Comparison of ENCODE assay signal across 1 cellular context in the genomic region with DNA sequence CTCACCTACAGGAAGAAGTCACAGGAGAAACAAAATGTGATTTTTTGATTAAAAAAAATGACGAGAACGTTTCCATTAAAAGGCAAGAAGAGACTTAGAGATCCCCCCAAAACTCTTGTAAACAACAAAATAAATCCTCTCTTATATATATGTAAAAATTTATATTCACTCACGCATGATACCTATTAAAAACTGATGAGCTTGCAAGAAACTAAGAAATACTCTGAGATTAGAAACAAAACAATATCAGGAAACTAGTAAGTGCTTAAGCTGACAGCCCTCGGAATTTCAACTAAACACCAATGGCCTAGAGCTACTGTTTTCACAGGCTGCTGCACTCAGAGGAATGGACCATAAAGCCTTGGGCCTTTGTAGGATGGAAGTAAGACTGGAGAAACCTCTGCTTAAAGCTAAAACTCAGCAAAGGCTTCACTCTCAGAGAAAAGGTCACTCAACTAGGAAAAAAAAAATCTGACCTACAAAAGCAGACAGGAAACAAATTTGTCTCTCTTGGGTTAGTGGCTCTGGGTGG.
TF ChIP-seq lines count a peak whose summit lies in the region.

No MANE protein-coding gene starts in this region.

TF ChIP-seq in WTC11, 78 proteins besides CTCF, POLR2A, EP300 and RAD21 (continued from another document):
- TF ChIP-seq, protein P1, sequence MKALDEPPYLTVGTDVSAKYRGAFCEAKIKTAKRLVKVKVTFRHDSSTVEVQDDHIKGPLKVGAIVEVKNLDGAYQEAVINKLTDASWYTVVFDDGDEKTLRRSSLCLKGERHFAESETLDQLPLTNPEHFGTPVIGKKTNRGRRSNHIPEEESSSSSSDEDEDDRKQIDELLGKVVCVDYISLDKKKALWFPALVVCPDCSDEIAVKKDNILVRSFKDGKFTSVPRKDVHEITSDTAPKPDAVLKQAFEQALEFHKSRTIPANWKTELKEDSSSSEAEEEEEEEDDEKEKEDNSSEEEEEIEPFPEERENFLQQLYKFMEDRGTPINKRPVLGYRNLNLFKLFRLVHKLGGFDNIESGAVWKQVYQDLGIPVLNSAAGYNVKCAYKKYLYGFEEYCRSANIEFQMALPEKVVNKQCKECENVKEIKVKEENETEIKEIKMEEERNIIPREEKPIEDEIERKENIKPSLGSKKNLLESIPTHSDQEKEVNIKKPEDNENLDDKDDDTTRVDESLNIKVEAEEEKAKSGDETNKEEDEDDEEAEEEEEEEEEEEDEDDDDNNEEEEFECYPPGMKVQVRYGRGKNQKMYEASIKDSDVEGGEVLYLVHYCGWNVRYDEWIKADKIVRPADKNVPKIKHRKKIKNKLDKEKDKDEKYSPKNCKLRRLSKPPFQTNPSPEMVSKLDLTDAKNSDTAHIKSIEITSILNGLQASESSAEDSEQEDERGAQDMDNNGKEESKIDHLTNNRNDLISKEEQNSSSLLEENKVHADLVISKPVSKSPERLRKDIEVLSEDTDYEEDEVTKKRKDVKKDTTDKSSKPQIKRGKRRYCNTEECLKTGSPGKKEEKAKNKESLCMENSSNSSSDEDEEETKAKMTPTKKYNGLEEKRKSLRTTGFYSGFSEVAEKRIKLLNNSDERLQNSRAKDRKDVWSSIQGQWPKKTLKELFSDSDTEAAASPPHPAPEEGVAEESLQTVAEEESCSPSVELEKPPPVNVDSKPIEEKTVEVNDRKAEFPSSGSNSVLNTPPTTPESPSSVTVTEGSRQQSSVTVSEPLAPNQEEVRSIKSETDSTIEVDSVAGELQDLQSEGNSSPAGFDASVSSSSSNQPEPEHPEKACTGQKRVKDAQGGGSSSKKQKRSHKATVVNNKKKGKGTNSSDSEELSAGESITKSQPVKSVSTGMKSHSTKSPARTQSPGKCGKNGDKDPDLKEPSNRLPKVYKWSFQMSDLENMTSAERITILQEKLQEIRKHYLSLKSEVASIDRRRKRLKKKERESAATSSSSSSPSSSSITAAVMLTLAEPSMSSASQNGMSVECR (CRISPR knock-in tag; IDR thresholded peaks at IDR 0.05; ENCODE audit: borderline replicate concordance): no peak
- TF ChIP-seq, protein P2, sequence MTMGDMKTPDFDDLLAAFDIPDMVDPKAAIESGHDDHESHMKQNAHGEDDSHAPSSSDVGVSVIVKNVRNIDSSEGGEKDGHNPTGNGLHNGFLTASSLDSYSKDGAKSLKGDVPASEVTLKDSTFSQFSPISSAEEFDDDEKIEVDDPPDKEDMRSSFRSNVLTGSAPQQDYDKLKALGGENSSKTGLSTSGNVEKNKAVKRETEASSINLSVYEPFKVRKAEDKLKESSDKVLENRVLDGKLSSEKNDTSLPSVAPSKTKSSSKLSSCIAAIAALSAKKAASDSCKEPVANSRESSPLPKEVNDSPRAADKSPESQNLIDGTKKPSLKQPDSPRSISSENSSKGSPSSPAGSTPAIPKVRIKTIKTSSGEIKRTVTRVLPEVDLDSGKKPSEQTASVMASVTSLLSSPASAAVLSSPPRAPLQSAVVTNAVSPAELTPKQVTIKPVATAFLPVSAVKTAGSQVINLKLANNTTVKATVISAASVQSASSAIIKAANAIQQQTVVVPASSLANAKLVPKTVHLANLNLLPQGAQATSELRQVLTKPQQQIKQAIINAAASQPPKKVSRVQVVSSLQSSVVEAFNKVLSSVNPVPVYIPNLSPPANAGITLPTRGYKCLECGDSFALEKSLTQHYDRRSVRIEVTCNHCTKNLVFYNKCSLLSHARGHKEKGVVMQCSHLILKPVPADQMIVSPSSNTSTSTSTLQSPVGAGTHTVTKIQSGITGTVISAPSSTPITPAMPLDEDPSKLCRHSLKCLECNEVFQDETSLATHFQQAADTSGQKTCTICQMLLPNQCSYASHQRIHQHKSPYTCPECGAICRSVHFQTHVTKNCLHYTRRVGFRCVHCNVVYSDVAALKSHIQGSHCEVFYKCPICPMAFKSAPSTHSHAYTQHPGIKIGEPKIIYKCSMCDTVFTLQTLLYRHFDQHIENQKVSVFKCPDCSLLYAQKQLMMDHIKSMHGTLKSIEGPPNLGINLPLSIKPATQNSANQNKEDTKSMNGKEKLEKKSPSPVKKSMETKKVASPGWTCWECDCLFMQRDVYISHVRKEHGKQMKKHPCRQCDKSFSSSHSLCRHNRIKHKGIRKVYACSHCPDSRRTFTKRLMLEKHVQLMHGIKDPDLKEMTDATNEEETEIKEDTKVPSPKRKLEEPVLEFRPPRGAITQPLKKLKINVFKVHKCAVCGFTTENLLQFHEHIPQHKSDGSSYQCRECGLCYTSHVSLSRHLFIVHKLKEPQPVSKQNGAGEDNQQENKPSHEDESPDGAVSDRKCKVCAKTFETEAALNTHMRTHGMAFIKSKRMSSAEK (CRISPR knock-in tag; IDR thresholded peaks at IDR 0.05; ENCODE audit: borderline replicate concordance): no peak
- TF ChIP-seq RELA (CRISPR knock-in tag; IDR thresholded peaks at IDR 0.05; ENCODE audit: borderline replicate concordance) (no peak), KAT7 (CRISPR knock-in tag; IDR thresholded peaks at IDR 0.05; ENCODE audit: borderline replicate concordance) (no peak), TEAD4 (CRISPR knock-in tag; IDR thresholded peaks at IDR 0.05) (no peak), FOXJ3 (CRISPR knock-in tag; IDR thresholded peaks at IDR 0.05; ENCODE audit: borderline replicate concordance) (no peak), ETV6 (CRISPR knock-in tag; IDR thresholded peaks at IDR 0.05) (no peak), FOXP1 (CRISPR knock-in tag; IDR thresholded peaks at IDR 0.05; ENCODE audit: borderline replicate concordance) (no peak)
- TF ChIP-seq, protein P3, sequence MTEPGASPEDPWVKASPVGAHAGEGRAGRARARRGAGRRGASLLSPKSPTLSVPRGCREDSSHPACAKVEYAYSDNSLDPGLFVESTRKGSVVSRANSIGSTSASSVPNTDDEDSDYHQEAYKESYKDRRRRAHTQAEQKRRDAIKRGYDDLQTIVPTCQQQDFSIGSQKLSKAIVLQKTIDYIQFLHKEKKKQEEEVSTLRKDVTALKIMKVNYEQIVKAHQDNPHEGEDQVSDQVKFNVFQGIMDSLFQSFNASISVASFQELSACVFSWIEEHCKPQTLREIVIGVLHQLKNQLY (CRISPR knock-in tag; IDR thresholded peaks at IDR 0.05): no peak
- TF ChIP-seq, protein P4, sequence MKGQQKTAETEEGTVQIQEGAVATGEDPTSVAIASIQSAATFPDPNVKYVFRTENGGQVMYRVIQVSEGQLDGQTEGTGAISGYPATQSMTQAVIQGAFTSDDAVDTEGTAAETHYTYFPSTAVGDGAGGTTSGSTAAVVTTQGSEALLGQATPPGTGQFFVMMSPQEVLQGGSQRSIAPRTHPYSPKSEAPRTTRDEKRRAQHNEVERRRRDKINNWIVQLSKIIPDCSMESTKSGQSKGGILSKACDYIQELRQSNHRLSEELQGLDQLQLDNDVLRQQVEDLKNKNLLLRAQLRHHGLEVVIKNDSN (CRISPR knock-in tag; IDR thresholded peaks at IDR 0.05): no peak
- TF ChIP-seq, protein P5, sequence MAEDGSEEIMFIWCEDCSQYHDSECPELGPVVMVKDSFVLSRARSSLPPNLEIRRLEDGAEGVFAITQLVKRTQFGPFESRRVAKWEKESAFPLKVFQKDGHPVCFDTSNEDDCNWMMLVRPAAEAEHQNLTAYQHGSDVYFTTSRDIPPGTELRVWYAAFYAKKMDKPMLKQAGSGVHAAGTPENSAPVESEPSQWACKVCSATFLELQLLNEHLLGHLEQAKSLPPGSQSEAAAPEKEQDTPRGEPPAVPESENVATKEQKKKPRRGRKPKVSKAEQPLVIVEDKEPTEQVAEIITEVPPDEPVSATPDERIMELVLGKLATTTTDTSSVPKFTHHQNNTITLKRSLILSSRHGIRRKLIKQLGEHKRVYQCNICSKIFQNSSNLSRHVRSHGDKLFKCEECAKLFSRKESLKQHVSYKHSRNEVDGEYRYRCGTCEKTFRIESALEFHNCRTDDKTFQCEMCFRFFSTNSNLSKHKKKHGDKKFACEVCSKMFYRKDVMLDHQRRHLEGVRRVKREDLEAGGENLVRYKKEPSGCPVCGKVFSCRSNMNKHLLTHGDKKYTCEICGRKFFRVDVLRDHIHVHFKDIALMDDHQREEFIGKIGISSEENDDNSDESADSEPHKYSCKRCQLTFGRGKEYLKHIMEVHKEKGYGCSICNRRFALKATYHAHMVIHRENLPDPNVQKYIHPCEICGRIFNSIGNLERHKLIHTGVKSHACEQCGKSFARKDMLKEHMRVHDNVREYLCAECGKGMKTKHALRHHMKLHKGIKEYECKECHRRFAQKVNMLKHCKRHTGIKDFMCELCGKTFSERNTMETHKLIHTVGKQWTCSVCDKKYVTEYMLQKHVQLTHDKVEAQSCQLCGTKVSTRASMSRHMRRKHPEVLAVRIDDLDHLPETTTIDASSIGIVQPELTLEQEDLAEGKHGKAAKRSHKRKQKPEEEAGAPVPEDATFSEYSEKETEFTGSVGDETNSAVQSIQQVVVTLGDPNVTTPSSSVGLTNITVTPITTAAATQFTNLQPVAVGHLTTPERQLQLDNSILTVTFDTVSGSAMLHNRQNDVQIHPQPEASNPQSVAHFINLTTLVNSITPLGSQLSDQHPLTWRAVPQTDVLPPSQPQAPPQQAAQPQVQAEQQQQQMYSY (CRISPR knock-in tag; IDR thresholded peaks at IDR 0.05): no peak
- TF ChIP-seq, protein P6, sequence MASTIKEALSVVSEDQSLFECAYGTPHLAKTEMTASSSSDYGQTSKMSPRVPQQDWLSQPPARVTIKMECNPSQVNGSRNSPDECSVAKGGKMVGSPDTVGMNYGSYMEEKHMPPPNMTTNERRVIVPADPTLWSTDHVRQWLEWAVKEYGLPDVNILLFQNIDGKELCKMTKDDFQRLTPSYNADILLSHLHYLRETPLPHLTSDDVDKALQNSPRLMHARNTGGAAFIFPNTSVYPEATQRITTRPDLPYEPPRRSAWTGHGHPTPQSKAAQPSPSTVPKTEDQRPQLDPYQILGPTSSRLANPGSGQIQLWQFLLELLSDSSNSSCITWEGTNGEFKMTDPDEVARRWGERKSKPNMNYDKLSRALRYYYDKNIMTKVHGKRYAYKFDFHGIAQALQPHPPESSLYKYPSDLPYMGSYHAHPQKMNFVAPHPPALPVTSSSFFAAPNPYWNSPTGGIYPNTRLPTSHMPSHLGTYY (CRISPR knock-in tag; IDR thresholded peaks at IDR 0.05): no peak
